Comparison of ENCODE assay signal across 23 cellular contexts in the genomic region with DNA sequence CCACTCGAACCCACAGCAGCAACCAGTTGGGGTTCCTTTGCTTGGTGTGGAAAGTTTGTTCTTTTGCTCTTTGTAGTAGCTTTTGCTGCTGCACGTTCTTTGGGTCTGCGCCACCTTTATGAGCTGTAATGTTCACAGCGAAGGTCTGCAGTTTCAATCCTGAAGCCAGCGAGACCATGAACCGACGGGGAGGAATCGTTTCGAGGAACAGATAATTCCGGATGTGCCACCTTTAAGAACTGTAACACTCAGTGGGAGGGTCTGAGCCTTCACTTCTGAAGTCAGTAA. TPM values are rescaled to one million over a fixed set of nuclear protein-coding genes. Genes with fewer than 3 reads are reported as not detected.
DNase-seq lines count a peak whose midpoint lies in the region; ATAC-seq, FAIRE-seq and TF ChIP-seq lines count a peak whose summit lies in the region.
"Had no signal": no experiment of that assay in that cellular context is flagged by ENCODE, and none has a peak within 500 bp of the region (broad histone marks: within the 10 kb centered on the region; RNA-seq: fewer than 3 reads in every experiment).

No MANE protein-coding gene starts in this region.

- no peaks in the 10 kb centered on the region for H3K36me3 Mint-ChIP-seq in MCF 10A (ENCODE audit: insufficient read depth, unreplicated experiment)
- H3K36me3 Mint-ChIP-seq: activated naive CD4-positive, alpha-beta T cell treated with anti-CD3 and anti-CD28 coated beads, Interleukin-2, amount 10 ng/mL, durations not matched to agents 7 days and 5 days; CD8-positive, alpha-beta memory T cell; WTC11 had no signal

- H3K4me3 ChIP-seq in heart left ventricle (no peak overlapping the region), kidney (ENCODE audit: low read length in 2 of 2) (no peak overlapping the region), skeletal muscle tissue (ENCODE audit: low read length in 3 of 3) (peak overlapping the region in 2 of 3 donors; percentile 22 to 24), upper lobe of right lung (no peak overlapping the region)

- intact Hi-C loops in heart left ventricle (cut with DNase I) = no loop called here
- intact Hi-C loops in left cardiac atrium (cut with DNase I) = no loop called here
- intact Hi-C loops in kidney (cut with DNase I) = no loop called here
- intact Hi-C loops in upper lobe of right lung (cut with DNase I) = no loop called here
- intact Hi-C loops in MCF 10A (cut with micrococcal nuclease) = no loop called here

- H3K27ac ChIP-seq in heart left ventricle (peak overlapping the region; percentile 60 to 98 (median 87)), kidney (ENCODE audit: low read depth in 2 of 2, low read length in 2 of 2) (peak overlapping the region; percentile 44 to 63), skeletal muscle tissue (ENCODE audit: low read depth, low read length) (no peak overlapping the region), upper lobe of right lung (peak overlapping the region; percentile 73)
- H3K27ac ChIP-seq: 22Rv1 had no signal

- H3K4me1 ChIP-seq in heart left ventricle = peaks cover 21 to 99% (median 92%) of the 10 kb centered on the region in 12 donors
- H3K4me1 ChIP-seq in kidney (ENCODE audit: control insufficient read depth in 1 of 2, insufficient read depth in 1 of 2, low read depth in 1 of 2, low read length in 2 of 2) = peaks cover 0 to 28% of the 10 kb centered on the region in 2 donors
- peaks cover 44 to 69% (median 47%) of the 10 kb centered on the region in 3 donors for H3K4me1 ChIP-seq in skeletal muscle tissue (ENCODE audit: control insufficient read depth in 3 of 3, insufficient read depth in 3 of 3, low read length in 3 of 3)
- peaks cover 25% of the 10 kb centered on the region for H3K4me1 ChIP-seq in upper lobe of right lung

- H3K9me3 ChIP-seq in heart left ventricle (no peaks in the 10 kb centered on the region), kidney (ENCODE audit: control insufficient read depth in 1 of 2, low read length in 2 of 2) (no peaks in the 10 kb centered on the region), skeletal muscle tissue (ENCODE audit: control insufficient read depth in 3 of 3, low read length in 3 of 3) (no peaks in the 10 kb centered on the region), upper lobe of right lung (no peaks in the 10 kb centered on the region)

- no peak for FAIRE-seq in kidney (lab: Jason Lieb, UNC)
- FAIRE-seq: GM19239 had no signal

- BruUV-seq in MCF 10A (replicated peaks; lab: Mats Ljungman, UMichigan) = no TSS peak

- H3K4me1 Mint-ChIP-seq in MCF 10A (ENCODE audit: insufficient read depth, unreplicated experiment) = no peaks in the 10 kb centered on the region
- H3K4me1 Mint-ChIP-seq: CD8-positive, alpha-beta memory T cell had no signal

- H3K27ac Mint-ChIP-seq in MCF 10A (ENCODE audit: low read depth, unreplicated experiment) = no peak overlapping the region
- H3K27ac Mint-ChIP-seq: activated naive CD4-positive, alpha-beta T cell treated with anti-CD3 and anti-CD28 coated beads, Interleukin-2, amount 10 ng/mL, durations not matched to agents 7 days and 5 days; activated T-helper 1 cell treated with anti-CD3 and anti-CD28 coated beads, Interleukin-12 subunit alpha, Interleukin-12 subunit beta, Interleukin-2, Interleukin-4 antibody, amounts not matched to agents 30 ng/mL and 10 ng/mL and 1 ng/mL, durations not matched to agents 14 hours and 24 hours and 36 hours; CD8-positive, alpha-beta memory T cell; naive thymus-derived CD8-positive, alpha-beta T cell; WTC11 had no signal

- 81 to 92% (median 87%) methylated on average over 10 of the region's 10 CpGs for WGBS in heart left ventricle, 4 donors

- H3K27me3 ChIP-seq in heart left ventricle = peaks cover 0 to 21% (median 0%) of the 10 kb centered on the region in 9 donors
- peaks cover 0 to 18% (median 0%) of the 10 kb centered on the region in 3 donors for H3K27me3 ChIP-seq in skeletal muscle tissue (ENCODE audit: control insufficient read depth in 3 of 3, insufficient read depth in 3 of 3, low read length in 3 of 3)
- no peaks in the 10 kb centered on the region for H3K27me3 ChIP-seq in upper lobe of right lung

- H3K36me3 ChIP-seq in heart left ventricle = peaks cover 0 to 30% (median 17%) of the 10 kb centered on the region in 9 donors
- H3K36me3 ChIP-seq in kidney (ENCODE audit: control insufficient read depth in 1 of 2, insufficient read depth in 2 of 2, low read length in 2 of 2) = no peaks in the 10 kb centered on the region
- peaks cover 0 to 6% (median 0%) of the 10 kb centered on the region in 3 donors for H3K36me3 ChIP-seq in skeletal muscle tissue (ENCODE audit: control insufficient read depth in 3 of 3, insufficient read depth in 3 of 3, low read length in 3 of 3)
- H3K36me3 ChIP-seq in upper lobe of right lung = no peaks in the 10 kb centered on the region

- TF ChIP-seq POLR2A in heart left ventricle (IDR thresholded peaks at IDR 0.05) = no peak

- peak in 2 of 5 donors; percentile 11 to 15 for DNase-seq in heart left ventricle
- DNase-seq in left cardiac atrium = no peak
- no peak for DNase-seq in kidney
- DNase-seq in upper lobe of right lung = peak; percentile 22
- no peak for DNase-seq in MCF 10A (ENCODE audit: unreplicated experiment)
- no peak for DNase-seq in activated CD4-positive, alpha-beta T cell treated with anti-CD3 and anti-CD28 coated beads for 1 hour
- no peak for DNase-seq in NCI-H1694 (lab: John Stamatoyannopoulos, UW)
- DNase-seq: activated naive CD4-positive, alpha-beta T cell treated with anti-CD3 and anti-CD28 coated beads, Interleukin-2, amount 10 ng/mL, durations not matched to agents 7 days and 5 days; central memory CD4-positive, alpha-beta T cell; NCI-H1105; NCI-H2029 treated with DMSO at 0.1 percent for 48 hours; NCI-H345; NCI-H774; occipital lobe; stimulated activated naive CD8-positive, alpha-beta T cell treated with anti-CD3 and anti-CD28 coated beads, Interleukin-15, Interleukin-2, amounts not matched to agents 100 U/mL and 50 U/mL, for 24 hours; T1000 had no signal

- CTCF ChIA-PET in MCF 10A (lab: Yijun Ruan, JAX) = no interaction called here

- peaks cover 5% of the 10 kb centered on the region for H3K27me3 Mint-ChIP-seq in MCF 10A (ENCODE audit: insufficient read depth, unreplicated experiment)

- no peak overlapping the region for H3K4me3 Mint-ChIP-seq in MCF 10A (ENCODE audit: unreplicated experiment)
- H3K4me3 Mint-ChIP-seq: activated naive CD4-positive, alpha-beta T cell treated with anti-CD3 and anti-CD28 coated beads, Interleukin-2, amount 10 ng/mL, durations not matched to agents 7 days and 5 days; activated T-helper 1 cell treated with anti-CD3 and anti-CD28 coated beads, Interleukin-12 subunit alpha, Interleukin-12 subunit beta, Interleukin-2, Interleukin-4 antibody, amounts not matched to agents 30 ng/mL and 10 ng/mL and 1 ng/mL, durations not matched to agents 14 hours and 24 hours and 36 hours; CD8-positive, alpha-beta memory T cell; naive thymus-derived CD8-positive, alpha-beta T cell; WTC11 had no signal

- H3K9me3 Mint-ChIP-seq in MCF 10A (ENCODE audit: unreplicated experiment) = no peaks in the 10 kb centered on the region
- H3K9me3 Mint-ChIP-seq: activated naive CD4-positive, alpha-beta T cell treated with anti-CD3 and anti-CD28 coated beads, Interleukin-2, amount 10 ng/mL, durations not matched to agents 7 days and 5 days; activated T-helper 1 cell treated with anti-CD3 and anti-CD28 coated beads, Interleukin-12 subunit alpha, Interleukin-12 subunit beta, Interleukin-2, Interleukin-4 antibody, amounts not matched to agents 30 ng/mL and 10 ng/mL and 1 ng/mL, durations not matched to agents 14 hours and 24 hours and 36 hours; CD8-positive, alpha-beta memory T cell; naive thymus-derived CD8-positive, alpha-beta T cell had no signal

- ATAC-seq in heart left ventricle = no peak
- no peak for ATAC-seq in left cardiac atrium
- no peak for ATAC-seq in upper lobe of right lung
- ATAC-seq: naive thymus-derived CD8-positive, alpha-beta T cell; stimulated activated naive CD8-positive, alpha-beta T cell treated with anti-CD3 and anti-CD28 coated beads, Interleukin-15, Interleukin-2, amounts not matched to agents 100 U/mL and 50 U/mL, for 24 hours; WTC11 had no signal

- POLR2A ChIA-PET in MCF 10A (lab: Yijun Ruan, JAX) = interaction anchor here (0.6 kb wide), 1 partner anchor 158 kb away, joined by 3 read pairs; no protein-coding TSS in a partner anchor

- no peak overlapping the region for H3K9ac ChIP-seq in kidney (ENCODE audit: low read length in 2 of 2)
- H3K9ac ChIP-seq in skeletal muscle tissue (ENCODE audit: low read depth in 1 of 3, low read length in 3 of 3) = no peak overlapping the region

- TF ChIP-seq CTCF in heart left ventricle (IDR thresholded peaks at IDR 0.05) (no peak), kidney (IDR thresholded peaks at IDR 0.05; ENCODE audit: borderline replicate concordance, extremely low read depth, insufficient read depth) (no peak), upper lobe of right lung (IDR thresholded peaks at IDR 0.05) (no peak), MCF 10A (IDR thresholded peaks at IDR 0.05; ENCODE audit: unreplicated experiment) (no peak)

RNA-seq across cellular contexts. Expression of a gene that starts 14.3 kb away (rescaled TPM):
- total RNA-seq in heart left ventricle (under 1 TPM in 6 of 9 donors, not detected in 3; 0.10 to 0.36 (median 0.24) TPM), left cardiac atrium (under 1 TPM in 1 of 2 donors, not detected in 1; 0.24 TPM), kidney (0.50 TPM), skeletal muscle tissue (1.0 TPM), upper lobe of right lung (0.49 TPM), MCF 10A (2022) (not detected in 2 replicates)
- polyA plus RNA-seq in heart left ventricle (1 to 10 TPM in 1 of 2 donors, under 1 TPM in 1; 0.26 to 8.0 TPM), kidney (ENCODE audit: insufficient read depth, low read depth, low replicate concordance) (0.39 TPM)
- total RNA-seq: activated T-helper 1 cell treated with anti-CD3 and anti-CD28 coated beads, Interleukin-12 subunit alpha, Interleukin-12 subunit beta, Interleukin-2, Interleukin-4 antibody, amounts not matched to agents 30 ng/mL and 10 ng/mL and 1 ng/mL, durations not matched to agents 14 hours and 24 hours and 36 hours; CD8-positive, alpha-beta memory T cell; naive thymus-derived CD8-positive, alpha-beta T cell; WTC11 had no signal
- polyA plus RNA-seq: CD8-positive, alpha-beta memory T cell; naive thymus-derived CD8-positive, alpha-beta T cell had no signal

RNA-seq across cellular contexts. Expression of a gene that starts 15.1 kb away (rescaled TPM):
- 100 to 1,000 TPM in 7 of 9 donors, 10 to 100 TPM in 2; 97.1 to 225 (median 158) TPM for total RNA-seq in heart left ventricle
- 100 to 1,000 TPM; 115 to 293 TPM for polyA plus RNA-seq in heart left ventricle
- 100 to 1,000 TPM; 157 to 204 TPM for total RNA-seq in left cardiac atrium
- total RNA-seq in kidney = 101 TPM
- polyA plus RNA-seq in kidney (ENCODE audit: insufficient read depth, low read depth, low replicate concordance) = 107 TPM
- 5.7 TPM for total RNA-seq in skeletal muscle tissue
- 161 TPM for total RNA-seq in upper lobe of right lung
- not detected in 2 replicates for total RNA-seq in MCF 10A (2022)

RNA-seq across cellular contexts. Expression of a gene that starts 41.1 kb away (rescaled TPM):
- 1 to 10 TPM; 2.4 to 5.2 (median 3.7) TPM for total RNA-seq in heart left ventricle
- polyA plus RNA-seq in heart left ventricle = 1 to 10 TPM; 2.8 to 3.4 TPM
- 1 to 10 TPM; 3.3 to 4.7 TPM for total RNA-seq in left cardiac atrium
- 9.3 TPM for total RNA-seq in kidney
- 5.1 TPM for polyA plus RNA-seq in kidney (ENCODE audit: insufficient read depth, low read depth, low replicate concordance)
- total RNA-seq in skeletal muscle tissue = 7.8 TPM
- total RNA-seq in upper lobe of right lung = 7.7 TPM
- total RNA-seq in MCF 10A (2022) = 3.6 and 4.1 TPM in 2 replicates

Comparison
In these comparisons a context has a peak if more than half of its experiments do, and no peak if none do; other contexts are left out.
1. H3K4me3 ChIP-seq: peak in skeletal muscle tissue (2 of 3); none in heart left ventricle (0 of 12), kidney (0 of 2) and upper lobe of right lung (single experiment).
2. RNA of a gene that starts 15.1 kb away (total RNA-seq): 157 to 204 TPM in left cardiac atrium, 161 TPM in upper lobe of right lung (single experiment), 97.1 to 225 TPM in heart left ventricle and 101 TPM in kidney (single experiment); 5.7 TPM in skeletal muscle tissue (single experiment) and not detected in MCF 10A; every median in the first group is over 10 times any median in the second.